12 cellular contexts compared by ENCODE assay signal in the genomic region with DNA sequence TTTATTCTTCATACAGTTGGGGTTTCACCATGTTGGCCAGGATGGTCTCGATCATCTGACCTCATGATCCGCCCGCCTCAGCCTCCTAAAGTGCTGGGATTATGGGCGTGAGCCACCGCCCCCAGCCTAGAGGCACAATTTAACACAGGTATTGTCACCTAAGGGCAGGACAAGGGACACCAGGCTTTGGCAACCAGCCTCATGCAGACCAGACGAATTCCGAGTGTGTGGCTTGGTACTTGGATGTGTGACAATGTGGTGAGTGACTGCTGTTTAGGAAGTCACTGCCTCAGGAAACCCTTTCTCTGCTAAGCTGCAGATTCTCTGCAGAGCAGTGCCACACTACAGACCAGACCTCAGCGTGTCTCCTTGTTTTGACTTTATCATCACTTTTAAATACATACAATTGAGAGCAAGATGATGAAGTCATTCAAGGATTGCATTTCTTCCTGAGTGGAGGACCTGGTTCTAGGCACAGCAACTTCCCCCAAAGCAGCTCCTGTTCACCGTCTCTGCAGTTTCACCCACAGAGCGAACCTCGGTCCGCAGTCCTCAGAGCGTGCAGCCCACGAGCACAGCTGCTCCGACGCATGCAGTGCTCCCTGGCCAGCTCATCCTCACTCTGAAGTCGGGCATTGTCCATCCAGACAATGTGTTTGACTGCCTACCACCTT.
DNase-seq lines count a peak whose midpoint lies in the region; ATAC-seq and TF ChIP-seq lines count a peak whose summit lies in the region.
"Had no signal": no experiment of that assay in that cellular context is flagged by ENCODE, and none has a peak within 500 bp of the region (broad histone marks: within the 10 kb centered on the region; RNA-seq: fewer than 3 reads in every experiment).

No MANE protein-coding gene starts in this region.

- H3K36me3 Mint-ChIP-seq in CD14-positive monocyte (peaks cover 17 to 28% of the 10 kb centered on the region in 2 donors), HFFc6 (ENCODE audit: low read depth) (peaks cover 9% of the 10 kb centered on the region)

- TF ChIP-seq CTCF in CD14-positive monocyte (IDR thresholded peaks at IDR 0.05) = no peak
- no peak for TF ChIP-seq CTCF in HFFc6 (IDR thresholded peaks at IDR 0.05)
- TF ChIP-seq CTCF in GM20000 (IDR thresholded peaks at IDR 0.05; ENCODE audit: extremely low read depth, missing control alignments) = no peak

- peak overlapping the region; percentile 95 for H3K27ac ChIP-seq in KOPT-K1 (ENCODE audit: low read depth, low read length, poor library complexity, severe bottlenecking)
- H3K27ac ChIP-seq: esophagus squamous epithelium had no signal

- H3K9me3 ChIP-seq in KOPT-K1 (ENCODE audit: insufficient read depth, low read length, poor library complexity, severe bottlenecking) = peaks cover 8% of the 10 kb centered on the region
- H3K9me3 ChIP-seq: esophagus squamous epithelium had no signal

- H3K4me1 Mint-ChIP-seq in CD14-positive monocyte (peaks cover 88% of the 10 kb centered on the region), HFFc6 (ENCODE audit: low read depth) (peaks cover 36% of the 10 kb centered on the region)

- ATAC-seq in GM18870 (IDR thresholded peaks at IDR 0.05; ENCODE audit: unreplicated experiment) (peak; percentile 35), GM21786 (IDR thresholded peaks at IDR 0.05; ENCODE audit: unreplicated experiment) (peak; percentile 37)
- ATAC-seq: stimulated activated naive CD8-positive, alpha-beta T cell treated with anti-CD3 and anti-CD28 coated beads, Interleukin-15, amount 100 ng/mL, for 72 hours had no signal

- DNase-seq in CD14-positive monocyte (ENCODE audit: low spot score) = no peak
- DNase-seq in dermis blood vessel endothelial cell = no peak
- DNase-seq in HFFc6 = no peak
- no peak for DNase-seq in GM20000 (ENCODE audit: low spot score)
- no peak for DNase-seq in stimulated activated CD4-positive, alpha-beta T cell treated with anti-CD3 and anti-CD28 coated beads, Interleukin-2, amount 100 ng/mL, for 48 hours
- DNase-seq: AML-193; esophagus squamous epithelium; NCI-H748 treated with DMSO at 0.1 percent for 48 hours; stimulated activated naive CD8-positive, alpha-beta T cell treated with anti-CD3 and anti-CD28 coated beads, Interleukin-15, amount 100 ng/mL, for 72 hours had no signal

- H3K4me3 Mint-ChIP-seq in CD14-positive monocyte (peak overlapping the region; percentile 24 to 71), HFFc6 (no peak overlapping the region)
- H3K4me3 Mint-ChIP-seq: stimulated activated naive CD8-positive, alpha-beta T cell treated with anti-CD3 and anti-CD28 coated beads, Interleukin-15, amount 100 ng/mL, for 72 hours had no signal

- H3K27ac Mint-ChIP-seq in CD14-positive monocyte = peak overlapping the region; percentile 40 to 82 (median 68)
- H3K27ac Mint-ChIP-seq in HFFc6 = no peak overlapping the region
- H3K27ac Mint-ChIP-seq: stimulated activated naive CD8-positive, alpha-beta T cell treated with anti-CD3 and anti-CD28 coated beads, Interleukin-15, amount 100 ng/mL, for 72 hours had no signal

- intact Hi-C loops in CD14-positive monocyte (cut with micrococcal nuclease) = no loop called here

- H3K9me3 Mint-ChIP-seq in CD14-positive monocyte = peaks cover 0 to 4% (median 0%) of the 10 kb centered on the region in 7 donors
- no peaks in the 10 kb centered on the region; the same call in 1 of the 2 replicates for H3K9me3 Mint-ChIP-seq in HFFc6

- H3K36me3 ChIP-seq in KOPT-K1 (ENCODE audit: insufficient read depth, low read length) = peaks cover 44% of the 10 kb centered on the region
- H3K36me3 ChIP-seq: esophagus squamous epithelium had no signal

- H3K27me3 Mint-ChIP-seq in CD14-positive monocyte (ENCODE audit: low read depth in 3 of 3) (no peaks in the 10 kb centered on the region), HFFc6 (ENCODE audit: insufficient read depth) (peaks cover 2% of the 10 kb centered on the region)
- H3K27me3 Mint-ChIP-seq: stimulated activated naive CD8-positive, alpha-beta T cell treated with anti-CD3 and anti-CD28 coated beads, Interleukin-15, amount 100 ng/mL, for 72 hours had no signal
